24 cellular contexts compared by ENCODE assay signal in the genomic region with DNA sequence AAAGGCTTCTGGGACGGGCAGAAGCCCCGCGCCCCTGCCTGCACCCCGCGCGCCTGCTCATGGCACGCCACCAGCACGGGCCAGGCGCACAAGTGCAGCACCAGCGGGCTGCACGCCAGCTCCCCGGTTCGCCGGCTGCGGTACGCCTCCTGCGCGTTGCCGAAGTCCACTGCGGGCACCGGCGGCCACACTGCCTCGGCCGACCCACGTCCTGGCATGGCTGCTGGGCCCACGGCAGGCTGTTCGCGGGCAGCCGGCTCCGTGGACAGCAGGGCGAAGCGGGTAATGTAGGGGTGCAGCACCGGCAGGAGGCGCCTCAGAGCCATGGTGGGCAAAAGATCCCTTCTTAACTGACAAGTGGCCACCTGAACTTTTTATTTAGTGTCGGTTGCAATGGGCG. TPM values are rescaled to one million over a fixed set of nuclear protein-coding genes. Genes with fewer than 3 reads are reported as not detected.
A peak's percentile ranks its signal among the peaks of the same experiment; 100 is the strongest.
DNase-seq lines count a peak whose midpoint lies in the region; FAIRE-seq and TF ChIP-seq lines count a peak whose summit lies in the region.
"Had no signal": no experiment of that assay in that cellular context is flagged by ENCODE, and none has a peak within 500 bp of the region (broad histone marks: within the 10 kb centered on the region; RNA-seq: fewer than 3 reads in every experiment).

No MANE protein-coding gene starts in this region.

- H2BK5ac ChIP-seq in neuronal stem cell (ENCODE audit: low read length): no peak overlapping the region

- H2BK120ac ChIP-seq in neuronal stem cell (ENCODE audit: low read depth, low read length): no peak overlapping the region

- H3K4ac ChIP-seq in neuronal stem cell (ENCODE audit: low read length): no peak overlapping the region

- H3K4me1 ChIP-seq in HUES64 (ENCODE audit: insufficient read depth, low read length): 0 out of 2 replicates have a peak, but pooled peaks cover 4% of the 10 kb centered on the region
- H3K4me1 ChIP-seq in neuronal stem cell (ENCODE audit: control insufficient read depth in 2 of 2, insufficient read depth in 1 of 2, low read depth in 1 of 2, low read length in 2 of 2): no peaks in the 10 kb centered on the region

- no peak overlapping the region for H3K18ac ChIP-seq in neuronal stem cell (ENCODE audit: low read length)

- DNase-seq in H7 (peak; percentile 72), iPS DF 4.7 (ENCODE audit: extremely low read depth, low spot score) (peak; percentile 3), neuronal stem cell (ENCODE audit: low spot score) (no peak), urothelium cell line (ENCODE audit: low spot score) (no peak), GM19240 (ENCODE audit: insufficient read length, low spot score) (no peak), WERI-Rb-1 (no peak)
- DNase-seq: C1 segment of cervical spinal cord; CD4-positive, alpha-beta memory T cell; COR-L47; DMS53; GM23248; KG1; MM.1S; NCI-H1092; NCI-H1417 treated with DMSO at 0.1 percent for 48 hours; NCI-H187; NCI-H2081 treated with DMSO at 0.1 percent for 48 hours; NCI-H2171; NCI-H226; NCI-H510A; NCI-H69; RPMI8226; SHP77 had no signal

- H2BK12ac ChIP-seq in neuronal stem cell (ENCODE audit: low read length): no peak overlapping the region

- H2AK5ac ChIP-seq in neuronal stem cell (ENCODE audit: low read depth, low read length): no peak overlapping the region

- no peaks in the 10 kb centered on the region for H3K27me3 ChIP-seq in H7 (ENCODE audit: control insufficient read depth, insufficient read depth, low read length)
- H3K27me3 ChIP-seq in HUES64 (ENCODE audit: insufficient read depth, low read length): no peaks in the 10 kb centered on the region
- no peaks in the 10 kb centered on the region for H3K27me3 ChIP-seq in neuronal stem cell (ENCODE audit: control insufficient read depth in 3 of 3, insufficient read depth in 3 of 3, low read depth in 1 of 3, low read length in 3 of 3)
- no peaks in the 10 kb centered on the region for H3K27me3 ChIP-seq in WERI-Rb-1 (ENCODE audit: insufficient read depth, low read depth, severe bottlenecking)

- H3K9me3 ChIP-seq in HUES64 (ENCODE audit: insufficient read depth, low read depth, low read length) (no peaks in the 10 kb centered on the region), neuronal stem cell (replicated peaks in 1 of 2; ENCODE audit: control insufficient read depth in 2 of 2, insufficient read depth in 1 of 2, low read depth in 1 of 2, low read length in 2 of 2) (peaks cover 2 to 16% of the 10 kb centered on the region in 2 donors), WERI-Rb-1 (ENCODE audit: severe bottlenecking) (no peaks in the 10 kb centered on the region)

- no peak overlapping the region for H3K4me3 ChIP-seq in H7 (ENCODE audit: insufficient read depth, low read depth, low read length)
- H3K4me3 ChIP-seq in HUES64 (ENCODE audit: low read length): peak overlapping the region; percentile 40; the same call in 1 of the 2 replicates
- no peak overlapping the region for H3K4me3 ChIP-seq in neuronal stem cell (ENCODE audit: low read length in 2 of 2)
- no peak overlapping the region for H3K4me3 ChIP-seq in WERI-Rb-1 (ENCODE audit: low read depth, low read length)
- H3K4me3 ChIP-seq: GM23248 had no signal

- H4K8ac ChIP-seq in neuronal stem cell (ENCODE audit: low read depth, low read length): no peak overlapping the region

- no peak overlapping the region for H2BK15ac ChIP-seq in neuronal stem cell (ENCODE audit: low read length)

- WGBS in HUES64: 93% methylated on average over 36 of the region's 36 CpGs
- WGBS in neuronal stem cell (ENCODE audit: extremely low coverage in 2 of 2, insufficient read length in 2 of 2, insufficient replicate concordance in 1 of 2), 2 donors: no CpG with 5 or more reads among the region's 36 CpGs

- H3K4me2 ChIP-seq in neuronal stem cell (ENCODE audit: insufficient read depth, low read length, poor library complexity, severe bottlenecking): no peak overlapping the region

- no peak for TF ChIP-seq CTCF in WERI-Rb-1 (IDR thresholded peaks at IDR 0.05; ENCODE audit: low read depth, low read length)

- H3K79me1 ChIP-seq in neuronal stem cell (ENCODE audit: low read depth, low read length): no peaks in the 10 kb centered on the region

- peak overlapping the region; percentile 71 for H3K14ac ChIP-seq in neuronal stem cell (ENCODE audit: low read length)

- no peak overlapping the region for H2AFZ ChIP-seq in neuronal stem cell (ENCODE audit: low read length)
- H2AFZ ChIP-seq: GM23248 had no signal

- H3K36me3 ChIP-seq in H7 (replicated peaks; ENCODE audit: control insufficient read depth, insufficient read depth, low read length): no peaks in the 10 kb centered on the region; the same call in 1 of the 2 replicates
- H3K36me3 ChIP-seq in HUES64 (ENCODE audit: insufficient read depth, low read length): peaks cover 2% of the 10 kb centered on the region; the same call in 1 of the 2 replicates
- H3K36me3 ChIP-seq in neuronal stem cell (replicated peaks in 1 of 2; ENCODE audit: control insufficient read depth in 2 of 2, insufficient read depth in 2 of 2, low read length in 2 of 2): peaks cover 4 to 19% of the 10 kb centered on the region in 2 donors
- no peaks in the 10 kb centered on the region for H3K36me3 ChIP-seq in WERI-Rb-1

- H3K27ac ChIP-seq in HUES64 (ENCODE audit: low read depth, low read length) (no peak overlapping the region), neuronal stem cell (replicated peaks; ENCODE audit: low read length) (no peak overlapping the region), WERI-Rb-1 (no peak overlapping the region)
- H3K27ac ChIP-seq: GM23248 had no signal

- no peak for FAIRE-seq in urothelium cell line (lab: Jason Lieb, UNC)

- H3K9ac ChIP-seq in HUES64 (ENCODE audit: low read depth, low read length) (no peak overlapping the region; the same call in 1 of the 2 replicates), neuronal stem cell (ENCODE audit: low read depth, low read length, poor library complexity) (no peak overlapping the region)
- H3K9ac ChIP-seq: GM23248 had no signal

- no peak overlapping the region for H3K23ac ChIP-seq in neuronal stem cell (ENCODE audit: low read depth, low read length, poor library complexity)

- H4K91ac ChIP-seq in neuronal stem cell (ENCODE audit: low read depth, low read length, poor library complexity): no peak overlapping the region

RNA-seq across cellular contexts. Expression of a gene that starts 34.8 kb away (rescaled TPM):
- 20.5 and 25.2 TPM in 2 replicates for total RNA-seq in H7 (2014; rRNA removed; shearing (Covaris generic))
- polyA plus RNA-seq in HUES64 (2013, experiment 1 of 2): 6.7 TPM
- polyA plus RNA-seq in HUES64 (2013, experiment 2 of 2): 8.0 TPM
- polyA plus RNA-seq in neuronal stem cell (2013, experiment 1 of 2): 14.4 TPM
- 14.1 TPM for polyA plus RNA-seq in neuronal stem cell (2013, experiment 2 of 2)

Comparison
In these comparisons a context has a peak if more than half of its experiments do, and no peak if none do; other contexts are left out.
1. DNase-seq: peak in H7 (single experiment) and iPS DF 4.7 (single experiment); none in neuronal stem cell (single experiment), urothelium cell line (single experiment), GM19240 (single experiment) and WERI-Rb-1 (single experiment).